Comparison of ENCODE assay signal across 12 cellular contexts in genomic region chr2:201971516-201972228, GRCh38.
A peak's percentile ranks its signal among the peaks of the same experiment; 100 is the strongest.
DNase-seq lines count a peak whose midpoint lies in the region; ATAC-seq and TF ChIP-seq lines count a peak whose summit lies in the region.
"Had no signal": no experiment of that assay in that cellular context is flagged by ENCODE, and none has a peak within 500 bp of the region (broad histone marks: within the 10 kb centered on the region; RNA-seq: fewer than 3 reads in every experiment).

No MANE protein-coding gene starts in this region.

- no peak overlapping the region for H2BK120ac ChIP-seq in neuronal stem cell (ENCODE audit: low read depth, low read length)

- H3K9ac ChIP-seq in fibroblast of lung (ENCODE audit: insufficient read depth, low read length) (no peak overlapping the region), neuronal stem cell (ENCODE audit: low read depth, low read length, poor library complexity) (no peak overlapping the region)

- H3K18ac ChIP-seq in neuronal stem cell (ENCODE audit: low read length) = peak overlapping the region; percentile 35

- H3K79me1 ChIP-seq in neuronal stem cell (ENCODE audit: low read depth, low read length) = peaks cover 3% of the 10 kb centered on the region

- no peak for ATAC-seq in GM18858 (IDR thresholded peaks at IDR 0.05; ENCODE audit: unreplicated experiment)
- no peak for ATAC-seq in HG03457 (IDR thresholded peaks at IDR 0.05; ENCODE audit: unreplicated experiment)

- no peak overlapping the region for H4K91ac ChIP-seq in neuronal stem cell (ENCODE audit: low read depth, low read length, poor library complexity)

- no peak overlapping the region for H3K4ac ChIP-seq in neuronal stem cell (ENCODE audit: low read length)

- no peaks in the 10 kb centered on the region for H3K9me3 ChIP-seq in fibroblast of lung (ENCODE audit: control insufficient read depth, insufficient read depth, low read depth, low read length)
- peaks cover 0 to 6% of the 10 kb centered on the region in 2 donors for H3K9me3 ChIP-seq in neuronal stem cell (replicated peaks in 1 of 2; ENCODE audit: control insufficient read depth in 2 of 2, insufficient read depth in 1 of 2, low read depth in 1 of 2, low read length in 2 of 2)

- peak overlapping the region; percentile 61 for H2BK15ac ChIP-seq in neuronal stem cell (ENCODE audit: low read length)

- no peak overlapping the region for H3K23ac ChIP-seq in neuronal stem cell (ENCODE audit: low read depth, low read length, poor library complexity)

- no peak overlapping the region for H3K14ac ChIP-seq in neuronal stem cell (ENCODE audit: low read length)

- H3K4me2 ChIP-seq in fibroblast of lung (ENCODE audit: extremely low read depth, insufficient read depth, low read length) (no peak overlapping the region), neuronal stem cell (ENCODE audit: insufficient read depth, low read length, poor library complexity, severe bottlenecking) (no peak overlapping the region)

- no peak overlapping the region for H2BK5ac ChIP-seq in neuronal stem cell (ENCODE audit: low read length)

- H2AFZ ChIP-seq in fibroblast of lung (ENCODE audit: low read length) = no peak overlapping the region
- no peak overlapping the region for H2AFZ ChIP-seq in neuronal stem cell (ENCODE audit: low read length)

- DNase-seq in EL = peak; percentile 64
- peak; percentile 76 for DNase-seq in NCI-H1694 treated with DMSO at 0.1 percent for 48 hours (lab: John Stamatoyannopoulos, UW)
- DNase-seq in fibroblast of lung (ENCODE audit: low read depth in 2 of 2) = peak; percentile 58 to 71
- DNase-seq in neuronal stem cell (ENCODE audit: low spot score) = no peak
- no peak for DNase-seq in stimulated activated CD4-positive, alpha-beta T cell treated with anti-CD3 and anti-CD28 coated beads, Interleukin-2, amount 100 ng/mL, for 48 hours
- no peak for DNase-seq in NCI-H2081 treated with DMSO at 0.1 percent for 48 hours (lab: John Stamatoyannopoulos, UW)
- DNase-seq: activated naive CD8-positive, alpha-beta T cell treated with anti-CD3 and anti-CD28 coated beads for 36 hours; effector CD8-positive, alpha-beta T cell; NCI-H1105 treated with DMSO at 0.1 percent for 48 hours; NCI-H774 had no signal

- peak overlapping the region; percentile 10 for H2BK12ac ChIP-seq in neuronal stem cell (ENCODE audit: low read length)

- no CpG with 5 or more reads among the region's 5 CpGs for WGBS in neuronal stem cell (ENCODE audit: extremely low coverage in 2 of 2, insufficient read length in 2 of 2, insufficient replicate concordance in 1 of 2), 2 donors

- peak overlapping the region; percentile 49 for H2AK5ac ChIP-seq in neuronal stem cell (ENCODE audit: low read depth, low read length)

- H3K27ac ChIP-seq in fibroblast of lung (ENCODE audit: insufficient read depth, low read length) = no peak overlapping the region
- no peak overlapping the region for H3K27ac ChIP-seq in neuronal stem cell (replicated peaks; ENCODE audit: low read length)

- H3K27me3 ChIP-seq in fibroblast of lung (ENCODE audit: control insufficient read depth, insufficient read depth, low read length) = no peaks in the 10 kb centered on the region
- no peaks in the 10 kb centered on the region for H3K27me3 ChIP-seq in neuronal stem cell (ENCODE audit: control insufficient read depth in 3 of 3, insufficient read depth in 3 of 3, low read depth in 1 of 3, low read length in 3 of 3)

- no peak overlapping the region for H4K8ac ChIP-seq in neuronal stem cell (ENCODE audit: low read depth, low read length)

- no peaks in the 10 kb centered on the region for H4K20me1 ChIP-seq in fibroblast of lung (ENCODE audit: control insufficient read depth, extremely low read depth, insufficient read depth, low read length)

- no peak for TF ChIP-seq CTCF in fibroblast of lung (conservative IDR thresholded peaks at IDR 0.05 in 1 of 2, IDR thresholded peaks at IDR 0.05 in 1 of 2; ENCODE audit: low read depth in 1 of 2, low read length in 2 of 2)

- H3K4me3 ChIP-seq in fibroblast of lung (replicated peaks in 1 of 4; ENCODE audit: control extremely low read depth in 1 of 4, insufficient read depth in 1 of 4, low read depth in 3 of 4, low read length in 4 of 4) (no peak overlapping the region), neuronal stem cell (ENCODE audit: low read length in 2 of 2) (no peak overlapping the region)

- no peaks in the 10 kb centered on the region for H3K79me2 ChIP-seq in fibroblast of lung (ENCODE audit: control insufficient read depth, insufficient read depth, low read length)

- no peaks in the 10 kb centered on the region for H3K4me1 ChIP-seq in fibroblast of lung (ENCODE audit: control insufficient read depth, extremely low read depth, insufficient read depth, low read length)
- peaks cover 44% of the 10 kb centered on the region in 2 donors for H3K4me1 ChIP-seq in neuronal stem cell (ENCODE audit: control insufficient read depth in 2 of 2, insufficient read depth in 1 of 2, low read depth in 1 of 2, low read length in 2 of 2)

- H3K36me3 ChIP-seq in fibroblast of lung (ENCODE audit: control insufficient read depth, insufficient read depth, low read length) (no peaks in the 10 kb centered on the region), neuronal stem cell (replicated peaks in 1 of 2; ENCODE audit: control insufficient read depth in 2 of 2, insufficient read depth in 2 of 2, low read length in 2 of 2) (no peaks in the 10 kb centered on the region)

Comparison
In these comparisons a context has a peak if more than half of its experiments do, and no peak if none do; other contexts are left out.
1. DNase-seq: peak in EL (single experiment), NCI-H1694 treated with DMSO at 0.1 percent for 48 hours (single experiment) and fibroblast of lung (2 of 2); none in neuronal stem cell (single experiment), stimulated activated CD4-positive, alpha-beta T cell treated with anti-CD3 and anti-CD28 coated beads, Interleukin-2, amount 100 ng/mL, for 48 hours (0 of 2) and NCI-H2081 treated with DMSO at 0.1 percent for 48 hours (single experiment).